ENCODE assay signal across 8 cellular contexts in genomic region chr10:110357252-110357780, GRCh38. TPM values are rescaled to one million over a fixed set of nuclear protein-coding genes. Genes with fewer than 3 reads are reported as not detected.
A peak's percentile ranks its signal among the peaks of the same experiment; 100 is the strongest.
DNase-seq lines count a peak whose midpoint lies in the region; ATAC-seq, FAIRE-seq and TF ChIP-seq lines count a peak whose summit lies in the region.

No MANE protein-coding gene starts in this region.

- FAIRE-seq in bronchial epithelial cell (lab: Jason Lieb, UNC) = no peak

- H3K27ac ChIP-seq in rectal smooth muscle tissue (ENCODE audit: low read depth, low read length) = peak overlapping the region; percentile 12
- H3K27ac ChIP-seq in aorta (ENCODE audit: low read depth in 1 of 2, low read length in 2 of 2) = no peak overlapping the region

- no peak for TF ChIP-seq CTCF in bronchial epithelial cell (IDR thresholded peaks at IDR 0.05; ENCODE audit: insufficient read depth, low read length, severe bottlenecking)

- DNase-seq in AG08396 (ENCODE audit: low spot score) (peak; percentile 85), T-helper 2 cell (peak in 3 of 5 experiments; percentile 27 to 89 (median 59)), bronchial epithelial cell (ENCODE audit: low read depth) (peak; percentile 73), aorta (no peak), DMS79 treated with DMSO at 0.1 percent for 48 hours (lab: John Stamatoyannopoulos, UW) (no peak)

- 57% methylated on average over 17 of the region's 17 CpGs for WGBS in aorta, 2 donors

- H3K9ac ChIP-seq in rectal smooth muscle tissue (ENCODE audit: low read length) = no peak overlapping the region

- H3K9me3 ChIP-seq in aorta (ENCODE audit: control insufficient read depth, low read length) = no peaks in the 10 kb centered on the region

- H3K27me3 ChIP-seq in bronchial epithelial cell (ENCODE audit: control insufficient read depth, insufficient read depth, low read length) = no peaks in the 10 kb centered on the region
- no peaks in the 10 kb centered on the region for H3K27me3 ChIP-seq in rectal smooth muscle tissue (ENCODE audit: control insufficient read depth, insufficient read depth, low read length)
- H3K27me3 ChIP-seq in aorta (ENCODE audit: control insufficient read depth in 1 of 2, insufficient read depth in 2 of 2, low read length in 1 of 2) = no peaks in the 10 kb centered on the region

- H3K36me3 ChIP-seq in bronchial epithelial cell (ENCODE audit: control insufficient read depth, insufficient read depth, low read length) = no peaks in the 10 kb centered on the region
- no peaks in the 10 kb centered on the region for H3K36me3 ChIP-seq in rectal smooth muscle tissue (ENCODE audit: control insufficient read depth, insufficient read depth, low read length)
- no peaks in the 10 kb centered on the region for H3K36me3 ChIP-seq in aorta (ENCODE audit: control insufficient read depth in 1 of 2, insufficient read depth in 2 of 2, low read length in 1 of 2)

- peak; percentile 22 for ATAC-seq in GM21723 (IDR thresholded peaks at IDR 0.05; ENCODE audit: unreplicated experiment)
- ATAC-seq in HG02981 (IDR thresholded peaks at IDR 0.05; ENCODE audit: unreplicated experiment) = no peak
- no peak for ATAC-seq in aorta (ENCODE audit: low FRiP score)

- peaks cover 10% of the 10 kb centered on the region for H3K4me1 ChIP-seq in rectal smooth muscle tissue (ENCODE audit: control insufficient read depth, insufficient read depth, low read length)
- no peaks in the 10 kb centered on the region for H3K4me1 ChIP-seq in aorta (ENCODE audit: control insufficient read depth in 1 of 2, insufficient read depth in 2 of 2, low read length in 2 of 2)

- H3K4me3 ChIP-seq in bronchial epithelial cell (ENCODE audit: low read depth, low read length) = no peak overlapping the region
- peak overlapping the region; percentile 41 for H3K4me3 ChIP-seq in rectal smooth muscle tissue (ENCODE audit: low read length)
- H3K4me3 ChIP-seq in aorta (ENCODE audit: low read length in 2 of 2) = no peak overlapping the region

- intact Hi-C loops in aorta (cut with DNase I) = no loop called here

RNA-seq across cellular contexts. Expression of gene SMNDC1, which starts 52.6 kb away (rescaled TPM):
- total RNA-seq in bronchial epithelial cell = 6.3 and 6.8 TPM in 2 replicates
- 10 to 100 TPM; 31.9 to 34.2 TPM for total RNA-seq in aorta
- polyA plus RNA-seq in aorta = 10 to 100 TPM; 18.2 to 19.0 TPM

Comparison
In these comparisons a context has a peak if more than half of its experiments do, and no peak if none do; other contexts are left out.
1. DNase-seq: peak in AG08396 (single experiment), T-helper 2 cell (3 of 5) and bronchial epithelial cell (single experiment); none in aorta (0 of 2) and DMS79 treated with DMSO at 0.1 percent for 48 hours (single experiment).